In genomic region chr5:74869414-74869813, GRCh38 we compare ENCODE assay signal across 7 cellular contexts. TPM values are rescaled to one million over a fixed set of nuclear protein-coding genes. Genes with fewer than 3 reads are reported as not detected.
DNase-seq lines count a peak whose midpoint lies in the region; ATAC-seq and TF ChIP-seq lines count a peak whose summit lies in the region.
"Not testable (repeated sequence)": the region's sequence is repeated elsewhere in the genome, so short reads cannot be mapped to it uniquely, and the experiment has no call there.

No MANE protein-coding gene starts in this region.

- not testable (repeated sequence) for H2BK12ac ChIP-seq in H9 (ENCODE audit: insufficient read length, low read depth, low read length)

- not testable (repeated sequence) for H3K27me3 ChIP-seq in H9 (ENCODE audit: insufficient read depth, low read length); MM.1S (replicated peaks; ENCODE audit: insufficient read depth, low read length); hepatocyte

- H3K27ac Mint-ChIP-seq in H9: peak overlapping the region in 2 of 3 experiments; percentile 93; a peak in 5 of 7 replicates
- peak overlapping the region; percentile 92 for H3K27ac Mint-ChIP-seq in WTC11
- H3K27ac Mint-ChIP-seq in MCF 10A (ENCODE audit: low read depth, unreplicated experiment): peak overlapping the region; percentile 36
- not testable (repeated sequence) for H3K27ac Mint-ChIP-seq in nephron
- H3K27ac Mint-ChIP-seq in progenitor cell of endocrine pancreas: peak overlapping the region; percentile 73

- H3K9me3 ChIP-seq in H9 (ENCODE audit: control insufficient read depth, low read depth, low read length); MM.1S (replicated peaks; ENCODE audit: insufficient read depth, low read length); hepatocyte (ENCODE audit: low read depth): not testable (repeated sequence)

- H3K36me3 ChIP-seq in MM.1S (replicated peaks; ENCODE audit: insufficient read depth, low read length); hepatocyte (replicated peaks; ENCODE audit: insufficient read depth, low read depth): not testable (repeated sequence)

- not testable (repeated sequence) for H2AFZ ChIP-seq in H9 (ENCODE audit: low read length); MM.1S (ENCODE audit: low read length); hepatocyte

- H3K9ac ChIP-seq in H9 (ENCODE audit: extremely low read depth, insufficient read length, low read length); MM.1S (ENCODE audit: low read length): not testable (repeated sequence)

- CTCF ChIA-PET in WTC11 (lab: Charles Lee); MCF 10A (lab: Yijun Ruan, JAX): not testable (repeated sequence)

- H2BK5ac ChIP-seq in H9 (ENCODE audit: insufficient read length, low read length): not testable (repeated sequence)

- not testable (repeated sequence) for H3K23ac ChIP-seq in H9 (ENCODE audit: insufficient read length, low read depth, low read length)

- POLR2A ChIA-PET in WTC11 (lab: Charles Lee): not testable (repeated sequence)
- POLR2A ChIA-PET in MCF 10A (lab: Yijun Ruan, JAX): interaction anchor here (1.0 kb wide), 1 partner anchor 73 kb away, joined by 6 read pairs; no protein-coding TSS in a partner anchor

- H3K56ac ChIP-seq in H9 (ENCODE audit: insufficient read length, low read depth, low read length): not testable (repeated sequence)

- H3K4me1 ChIP-seq in H9 (ENCODE audit: insufficient read depth, low read length); MM.1S (ENCODE audit: low read length); hepatocyte (ENCODE audit: insufficient read depth): not testable (repeated sequence)

- H2AK5ac ChIP-seq in H9 (ENCODE audit: insufficient read length, low read length): not testable (repeated sequence)

- not testable (repeated sequence) for H3K27ac ChIP-seq in H9 (ENCODE audit: insufficient read length, low read depth, low read length); MM.1S (ENCODE audit: low read length)
- peak overlapping the region; percentile 33 for H3K27ac ChIP-seq in hepatocyte

- not testable (repeated sequence) for H3K79me1 ChIP-seq in H9 (ENCODE audit: insufficient read depth, low read depth, low read length, poor library complexity, severe bottlenecking)

- TF ChIP-seq CTCF in H9 (conservative IDR thresholded peaks at IDR 0.05); MM.1S (IDR thresholded peaks at IDR 0.05; ENCODE audit: low read length); WTC11 (IDR thresholded peaks at IDR 0.05); MCF 10A (IDR thresholded peaks at IDR 0.05; ENCODE audit: unreplicated experiment); hepatocyte (IDR thresholded peaks at IDR 0.05; ENCODE audit: poor library complexity); nephron (IDR thresholded peaks at IDR 0.05; ENCODE audit: unreplicated experiment in 3 of 3); progenitor cell of endocrine pancreas (IDR thresholded peaks at IDR 0.05; ENCODE audit: unreplicated experiment): not testable (repeated sequence)

- not testable (repeated sequence) for H2BK120ac ChIP-seq in H9 (ENCODE audit: low read depth, low read length, poor library complexity, severe bottlenecking)

- H3K4me1 Mint-ChIP-seq in H9 (peaks cover 32 to 36% of the 10 kb centered on the region in 2 experiments), WTC11 (peaks cover 43% of the 10 kb centered on the region), MCF 10A (ENCODE audit: insufficient read depth, unreplicated experiment) (peaks cover 18% of the 10 kb centered on the region), nephron (peaks cover 12% of the 10 kb centered on the region)
- H3K4me1 Mint-ChIP-seq in progenitor cell of endocrine pancreas (ENCODE audit: low read depth): not testable (repeated sequence)

- peaks cover 2 to 13% of the 10 kb centered on the region in 2 experiments; a peak in 3 of 5 replicates for H3K9me3 Mint-ChIP-seq in H9
- H3K9me3 Mint-ChIP-seq in WTC11: peaks cover 17% of the 10 kb centered on the region
- not testable (repeated sequence) for H3K9me3 Mint-ChIP-seq in MCF 10A (ENCODE audit: unreplicated experiment); nephron
- peaks cover 13% of the 10 kb centered on the region for H3K9me3 Mint-ChIP-seq in progenitor cell of endocrine pancreas (ENCODE audit: low read depth)

- H3K4me3 Mint-ChIP-seq in H9 (0 out of 5 replicates have a peak overlapping the region, but pooled peaks of 1 of the 2 experiments have one; percentile 2), nephron (peak overlapping the region in 2 of 3 experiments; percentile 0 to 29)
- H3K4me3 Mint-ChIP-seq in WTC11; MCF 10A (ENCODE audit: unreplicated experiment); progenitor cell of endocrine pancreas (ENCODE audit: low read depth): not testable (repeated sequence)

- not testable (repeated sequence) for H3K9me2 ChIP-seq in MM.1S (replicated peaks; ENCODE audit: insufficient read depth, low read length); hepatocyte (replicated peaks; ENCODE audit: insufficient read depth)

- peaks cover 0 to 11% (median 11%) of the 10 kb centered on the region in 3 experiments; a peak in 6 of 7 replicates for H3K36me3 Mint-ChIP-seq in H9 (ENCODE audit: insufficient read depth in 1 of 3, low read depth in 3 of 3)
- peaks cover 13% of the 10 kb centered on the region for H3K36me3 Mint-ChIP-seq in WTC11
- H3K36me3 Mint-ChIP-seq in MCF 10A (ENCODE audit: insufficient read depth, unreplicated experiment); nephron (ENCODE audit: low read depth); progenitor cell of endocrine pancreas (ENCODE audit: insufficient read depth): not testable (repeated sequence)

- H3T11ph ChIP-seq in H9 (ENCODE audit: low read length): not testable (repeated sequence)

- not testable (repeated sequence) for H4K91ac ChIP-seq in H9 (ENCODE audit: insufficient read length, low read depth, low read length)

- no CpG with 5 or more reads among the region's 10 CpGs for WGBS in H9 (ENCODE audit: extremely low coverage, insufficient read length, low lambda C conversion rate)
- 63% methylated on average over 10 of the region's 10 CpGs for WGBS in hepatocyte (ENCODE audit: low lambda C conversion rate, missing lambda C conversion rate)

- DNase-seq in H9; MM.1S; WTC11 (ENCODE audit: low spot score); MCF 10A (ENCODE audit: unreplicated experiment); hepatocyte (ENCODE audit: low spot score); progenitor cell of endocrine pancreas (ENCODE audit: low spot score, unreplicated experiment): not testable (repeated sequence)

- BruUV-seq in MCF 10A (replicated peaks; lab: Mats Ljungman, UMichigan): not testable (repeated sequence)

- not testable (repeated sequence) for H4K20me1 ChIP-seq in H9 (ENCODE audit: control insufficient read depth, insufficient read depth, insufficient read length); MM.1S (ENCODE audit: insufficient read depth, low read length); hepatocyte (ENCODE audit: insufficient read depth, poor library complexity, severe bottlenecking)

- not testable (repeated sequence) for ATAC-seq in WTC11

- not testable (repeated sequence) for H3K18ac ChIP-seq in H9 (ENCODE audit: insufficient read length, low read depth, low read length)

- H3K4ac ChIP-seq in H9 (ENCODE audit: low read depth, low read length): not testable (repeated sequence)

- H3K14ac ChIP-seq in H9 (ENCODE audit: insufficient read depth, low read length): not testable (repeated sequence)

- H3K27me3 Mint-ChIP-seq in H9 (ENCODE audit: low read depth); WTC11 (ENCODE audit: low read depth); MCF 10A (ENCODE audit: insufficient read depth, unreplicated experiment); progenitor cell of endocrine pancreas: not testable (repeated sequence)
- peaks cover 28% of the 10 kb centered on the region for H3K27me3 Mint-ChIP-seq in nephron (ENCODE audit: low read depth)

- not testable (repeated sequence) for H2BK20ac ChIP-seq in H9 (ENCODE audit: low read depth, low read length, poor library complexity, severe bottlenecking)

- not testable (repeated sequence) for H3K4me3 ChIP-seq in MM.1S (ENCODE audit: low read length); hepatocyte

- peaks cover 13% of the 10 kb centered on the region; the same call in 1 of the 2 replicates for H3K79me2 ChIP-seq in H9 (ENCODE audit: insufficient read depth, low read length)
- not testable (repeated sequence) for H3K79me2 ChIP-seq in MM.1S (ENCODE audit: low read length); hepatocyte

- H4K8ac ChIP-seq in H9 (replicated peaks; ENCODE audit: insufficient read length, low read depth, low read length): not testable (repeated sequence)

- not testable (repeated sequence) for H2BK15ac ChIP-seq in H9 (ENCODE audit: low read depth, low read length)

- H3K4me2 ChIP-seq in H9 (ENCODE audit: insufficient read depth, insufficient read length, low read length); hepatocyte: not testable (repeated sequence)
- peak overlapping the region; percentile 44; the same call in 1 of the 2 replicates for H3K4me2 ChIP-seq in MM.1S (ENCODE audit: low read depth, low read length)

- not testable (repeated sequence) for H3F3A ChIP-seq in MM.1S (ENCODE audit: insufficient read depth, low read length)

- peaks cover 11% of the 10 kb centered on the region for H3K23me2 ChIP-seq in H9 (ENCODE audit: insufficient read length, low read depth, low read length, poor library complexity, severe bottlenecking)

- H4K5ac ChIP-seq in H9 (ENCODE audit: insufficient read length, low read depth, low read length): not testable (repeated sequence)

- intact Hi-C loops in MCF 10A (cut with micrococcal nuclease): not testable (repeated sequence)

RNA-seq across cellular contexts. Expression of gene FAM169A, which starts 3.2 kb away (rescaled TPM):
- total RNA-seq in H9 (2021) (63.1 and 67.7 TPM in 2 replicates), WTC11 (2021) (59.1 to 69.1 TPM (median 61.1 TPM) in 3 replicates), MCF 10A (2022) (13.5 and 14.3 TPM in 2 replicates), hepatocyte (13.7 and 16.2 TPM in 2 replicates), progenitor cell of endocrine pancreas (32.4 and 33.5 TPM in 2 replicates)
- polyA plus RNA-seq in hepatocyte: 3.1 and 3.3 TPM in 2 replicates
